Comparison of ENCODE assay signal across 8 cellular contexts in genomic region chr19:24054044-24054935, GRCh38. TPM values are rescaled to one million over a fixed set of nuclear protein-coding genes. Genes with fewer than 3 reads are reported as not detected.
DNase-seq lines count a peak whose midpoint lies in the region; ATAC-seq and TF ChIP-seq lines count a peak whose summit lies in the region.

No MANE protein-coding gene starts in this region.

- H3K4me3 Mint-ChIP-seq in activated naive CD4-positive, alpha-beta T cell treated with anti-CD3 and anti-CD28 coated beads for 36 hours: no peak overlapping the region
- no peak overlapping the region for H3K4me3 Mint-ChIP-seq in activated naive CD4-positive, alpha-beta T cell treated with anti-CD3 and anti-CD28 coated beads, Interleukin-2, amount 10 ng/mL, durations not matched to agents 7 days and 5 days
- H3K4me3 Mint-ChIP-seq in type B pancreatic cell: no peak overlapping the region

- peak; percentile 78 for ATAC-seq in SK-N-SH treated with all-trans-retinoic acid at 6 μM for 48 hours

- H3K27ac Mint-ChIP-seq in activated naive CD4-positive, alpha-beta T cell treated with anti-CD3 and anti-CD28 coated beads for 36 hours: peak overlapping the region; percentile 65
- no peak overlapping the region for H3K27ac Mint-ChIP-seq in activated naive CD4-positive, alpha-beta T cell treated with anti-CD3 and anti-CD28 coated beads, Interleukin-2, amount 10 ng/mL, durations not matched to agents 7 days and 5 days
- peak overlapping the region; percentile 85 for H3K27ac Mint-ChIP-seq in type B pancreatic cell

- H3K27me3 Mint-ChIP-seq in activated naive CD4-positive, alpha-beta T cell treated with anti-CD3 and anti-CD28 coated beads for 36 hours (ENCODE audit: low read depth): no peaks in the 10 kb centered on the region
- H3K27me3 Mint-ChIP-seq in activated naive CD4-positive, alpha-beta T cell treated with anti-CD3 and anti-CD28 coated beads, Interleukin-2, amount 10 ng/mL, durations not matched to agents 7 days and 5 days: no peaks in the 10 kb centered on the region
- H3K27me3 Mint-ChIP-seq in type B pancreatic cell: no peaks in the 10 kb centered on the region

- no peaks in the 10 kb centered on the region for H3K9me3 Mint-ChIP-seq in activated naive CD4-positive, alpha-beta T cell treated with anti-CD3 and anti-CD28 coated beads for 36 hours
- no peaks in the 10 kb centered on the region for H3K9me3 Mint-ChIP-seq in activated naive CD4-positive, alpha-beta T cell treated with anti-CD3 and anti-CD28 coated beads, Interleukin-2, amount 10 ng/mL, durations not matched to agents 7 days and 5 days
- no peaks in the 10 kb centered on the region for H3K9me3 Mint-ChIP-seq in type B pancreatic cell

- TF ChIP-seq CTCF in type B pancreatic cell (conservative IDR thresholded peaks at IDR 0.05): no peak

- intact Hi-C loops in activated naive CD4-positive, alpha-beta T cell treated with anti-CD3 and anti-CD28 coated beads for 36 hours (cut with micrococcal nuclease): loop anchor here (1.0 kb wide), 1 partner anchor 21 kb away; no protein-coding TSS in a partner anchor

- peaks cover 59% of the 10 kb centered on the region for H3K36me3 Mint-ChIP-seq in activated naive CD4-positive, alpha-beta T cell treated with anti-CD3 and anti-CD28 coated beads for 36 hours (ENCODE audit: low read depth)
- H3K36me3 Mint-ChIP-seq in activated naive CD4-positive, alpha-beta T cell treated with anti-CD3 and anti-CD28 coated beads, Interleukin-2, amount 10 ng/mL, durations not matched to agents 7 days and 5 days: peaks cover 68% of the 10 kb centered on the region
- H3K36me3 Mint-ChIP-seq in type B pancreatic cell: peaks cover 58% of the 10 kb centered on the region

- CTCF ChIA-PET in activated naive CD4-positive, alpha-beta T cell treated with anti-CD3 and anti-CD28 coated beads for 36 hours (lab: Charles Lee): no interaction called here
- CTCF ChIA-PET in activated naive CD4-positive, alpha-beta T cell treated with anti-CD3 and anti-CD28 coated beads, Interleukin-2, amount 10 ng/mL, durations not matched to agents 7 days and 5 days (lab: Charles Lee): no interaction called here

- DNase-seq in activated naive CD4-positive, alpha-beta T cell treated with anti-CD3 and anti-CD28 coated beads for 36 hours: no peak
- no peak for DNase-seq in activated naive CD4-positive, alpha-beta T cell treated with anti-CD3 and anti-CD28 coated beads, Interleukin-2, amount 10 ng/mL, durations not matched to agents 7 days and 5 days
- peak; percentile 86 for DNase-seq in fibroblast of peridontal ligament (ENCODE audit: extremely low read depth)
- DNase-seq in type B pancreatic cell (ENCODE audit: extremely low spot score, unreplicated experiment): no peak
- no peak for DNase-seq in COR-L47 (lab: John Stamatoyannopoulos, UW)
- no peak for DNase-seq in iPS-NIHi7 (ENCODE audit: extremely low spot score)
- no peak for DNase-seq in stimulated activated CD4-positive, alpha-beta T cell treated with anti-CD3 and anti-CD28 coated beads, Interleukin-4, amount 100 ng/mL, for 4 hours

- H3K4me1 Mint-ChIP-seq in activated naive CD4-positive, alpha-beta T cell treated with anti-CD3 and anti-CD28 coated beads for 36 hours (ENCODE audit: low read depth): peaks cover 11% of the 10 kb centered on the region
- H3K4me1 Mint-ChIP-seq in activated naive CD4-positive, alpha-beta T cell treated with anti-CD3 and anti-CD28 coated beads, Interleukin-2, amount 10 ng/mL, durations not matched to agents 7 days and 5 days: no peaks in the 10 kb centered on the region
- no peaks in the 10 kb centered on the region for H3K4me1 Mint-ChIP-seq in type B pancreatic cell (ENCODE audit: unreplicated experiment)

TF ChIP-seq in SK-N-SH treated with all-trans-retinoic acid at 6 μM for 48 hours, 23 proteins besides CTCF, POLR2A, EP300 and RAD21:
- TF ChIP-seq PPARA (CRISPR knock-in tag; IDR thresholded peaks at IDR 0.05; ENCODE audit: borderline replicate concordance) (no peak), ISL1 (CRISPR knock-in tag; IDR thresholded peaks at IDR 0.05) (no peak), BACH2 (CRISPR knock-in tag; IDR thresholded peaks at IDR 0.05; ENCODE audit: borderline replicate concordance) (no peak)

RNA-seq across cellular contexts. Expression of gene ZNF254, which starts 32.7 kb away (rescaled TPM):
- total RNA-seq in activated naive CD4-positive, alpha-beta T cell treated with anti-CD3 and anti-CD28 coated beads for 36 hours: 1 to 10 TPM; 6.6 to 7.5 TPM
- total RNA-seq in type B pancreatic cell (ENCODE audit: low replicate concordance): 21.1 and 29.9 TPM in 2 replicates
